Comparison of ENCODE assay signal across 16 cellular contexts in the genomic region with DNA sequence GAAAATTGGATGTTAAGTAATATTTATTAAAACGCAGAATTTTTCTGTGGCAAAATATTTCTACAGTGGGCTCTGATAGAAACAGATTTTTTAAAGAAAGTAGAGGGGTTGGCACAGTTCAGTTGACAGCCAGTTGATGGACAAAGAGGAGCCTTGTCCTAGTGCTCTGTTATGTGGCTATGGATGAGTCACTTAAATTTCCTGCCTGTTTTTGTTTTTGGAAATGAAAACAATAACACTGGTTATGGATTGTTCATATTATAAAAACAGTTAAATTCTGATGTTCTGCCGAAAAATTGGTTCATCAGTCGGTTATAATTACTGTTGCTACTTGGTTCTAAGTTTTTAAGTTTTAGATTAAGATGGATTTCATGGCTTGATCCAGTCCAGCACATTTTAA. TPM values are rescaled to one million over a fixed set of nuclear protein-coding genes. Genes with fewer than 3 reads are reported as not detected.
A peak's percentile ranks its signal among the peaks of the same experiment; 100 is the strongest.
DNase-seq lines count a peak whose midpoint lies in the region; FAIRE-seq and TF ChIP-seq lines count a peak whose summit lies in the region.
"Had no signal": no experiment of that assay in that cellular context is flagged by ENCODE, and none has a peak within 500 bp of the region (broad histone marks: within the 10 kb centered on the region; RNA-seq: fewer than 3 reads in every experiment).

No MANE protein-coding gene starts in this region.

- no peaks in the 10 kb centered on the region for H3K4me1 Mint-ChIP-seq in CD14-positive monocyte

- no peaks in the 10 kb centered on the region for H3K27me3 ChIP-seq in MG63

- no peaks in the 10 kb centered on the region for H3K9me3 ChIP-seq in MG63

- no peak for TF ChIP-seq CTCF in CD14-positive monocyte (IDR thresholded peaks at IDR 0.05)

- peaks cover 0 to 4% (median 0%) of the 10 kb centered on the region in 7 donors for H3K9me3 Mint-ChIP-seq in CD14-positive monocyte
- H3K9me3 Mint-ChIP-seq: HFFc6, nephron had no signal

- in situ Hi-C loops in KBM-7 (cut with MboI; ENCODE audit: low pct_unique_long_range_greater_than_20kb, low sequenced_read_pairs), result no loop called here

- no peaks in the 10 kb centered on the region for H3K36me3 Mint-ChIP-seq in CD14-positive monocyte

- H3K27ac Mint-ChIP-seq in CD14-positive monocyte, result no peak overlapping the region
- H3K27ac Mint-ChIP-seq: HFFc6, nephron had no signal

- H3K4me3 Mint-ChIP-seq in CD14-positive monocyte, result no peak overlapping the region
- H3K4me3 Mint-ChIP-seq: HFFc6, nephron had no signal

- intact Hi-C loops in CD14-positive monocyte (cut with micrococcal nuclease), result no loop called here

- FAIRE-seq in A204.1 (lab: Jason Lieb, UNC), result peak; percentile 34
- FAIRE-seq: astrocyte, GM12892 had no signal

- DNase-seq in LHCN-M2 (ENCODE audit: low read depth), result peak; percentile 59
- peak; percentile 64 for DNase-seq in dermis blood vessel endothelial cell
- DNase-seq in medulla oblongata (ENCODE audit: extremely low spot score), result peak; percentile 74
- DNase-seq in stimulated activated CD4-positive, alpha-beta T cell treated with anti-CD3 and anti-CD28 coated beads, Interleukin-1b, Interleukin-23, amount 100 ng/mL, for 48 hours, result no peak
- DNase-seq in MG63, result no peak
- no peak for DNase-seq in KBM-7
- no peak for DNase-seq in CD14-positive monocyte (ENCODE audit: low spot score)
- DNase-seq: activated effector memory CD4-positive, alpha-beta T cell treated with anti-CD3 and anti-CD28 coated beads, Interleukin-2, amount 50 U/mL, for 16 hours; effector CD4-positive, alpha-beta T cell; HFFc6; NCI-H1048; T-helper 1 cell had no signal

- no peak overlapping the region for H3K4me3 ChIP-seq in MG63

- H3K36me3 ChIP-seq in MG63, result no peaks in the 10 kb centered on the region

- H3K27me3 Mint-ChIP-seq in CD14-positive monocyte (ENCODE audit: low read depth in 3 of 3), result peaks cover 0 to 8% (median 2%) of the 10 kb centered on the region in 3 donors

RNA-seq across cellular contexts. Expression of a gene that starts 42.8 kb away (rescaled TPM):
- total RNA-seq in LHCN-M2 (2014; rRNA removed) (6.1 and 7.3 TPM in 2 replicates), dermis blood vessel endothelial cell (34.4 and 67.2 TPM in 2 replicates)
- 7.0 TPM for polyA plus RNA-seq in LHCN-M2 (2012)
- total RNA-seq in MG63 (2014; rRNA removed; shearing (Covaris generic); ENCODE audit: low replicate concordance), result 3.5 and 4.1 TPM in 2 replicates
- not detected for polyA plus RNA-seq in CD14-positive monocyte

Comparison
In these comparisons a context has a peak if more than half of its experiments do, and no peak if none do; other contexts are left out.
1. DNase-seq: peak in LHCN-M2 (single experiment), dermis blood vessel endothelial cell (single experiment) and medulla oblongata (single experiment); none in stimulated activated CD4-positive, alpha-beta T cell treated with anti-CD3 and anti-CD28 coated beads, Interleukin-1b, Interleukin-23, amount 100 ng/mL, for 48 hours (single experiment), MG63 (single experiment), KBM-7 (single experiment) and CD14-positive monocyte (single experiment).